In genomic region chr16:56576585-56577299, GRCh38 we compare ENCODE assay signal across 8 cellular contexts. TPM values are rescaled to one million over a fixed set of nuclear protein-coding genes. Genes with fewer than 3 reads are reported as not detected.
DNase-seq lines count a peak whose midpoint lies in the region; ATAC-seq and TF ChIP-seq lines count a peak whose summit lies in the region.

No MANE protein-coding gene starts in this region.

- H4K8ac ChIP-seq in mesenchymal stem cell (ENCODE audit: low read length), result no peak overlapping the region

- H2BK120ac ChIP-seq in mesenchymal stem cell (ENCODE audit: low read depth, low read length), result no peak overlapping the region

- no peak overlapping the region for H3K27ac ChIP-seq in mesenchymal stem cell (ENCODE audit: low read length, poor library complexity, severe bottlenecking)

- H3K9ac ChIP-seq in mesenchymal stem cell (ENCODE audit: low read length), result no peak overlapping the region

- no peak overlapping the region for H3K4ac ChIP-seq in mesenchymal stem cell (ENCODE audit: low read depth in 1 of 2, low read length in 2 of 2)

- no peak overlapping the region for H3K4me2 ChIP-seq in mesenchymal stem cell (ENCODE audit: low read length, poor library complexity, severe bottlenecking)

- WGBS in mesenchymal stem cell, result 25% methylated on average over 7 of the region's 8 CpGs

- H2AK5ac ChIP-seq in mesenchymal stem cell (ENCODE audit: low read length, severe bottlenecking), result no peak overlapping the region

- H4K91ac ChIP-seq in mesenchymal stem cell (ENCODE audit: low read length), result no peak overlapping the region

- H2AFZ ChIP-seq in mesenchymal stem cell (ENCODE audit: low read depth, low read length), result no peak overlapping the region

- no peaks in the 10 kb centered on the region for H3K9me3 ChIP-seq in mesenchymal stem cell (ENCODE audit: control insufficient read depth, low read length)

- peak; percentile 88 for TF ChIP-seq CTCF in GM12875 (IDR thresholded peaks at IDR 0.05; ENCODE audit: borderline replicate concordance, insufficient read depth, low read depth, low read length)

- H3K14ac ChIP-seq in mesenchymal stem cell (ENCODE audit: low read length in 2 of 2), result no peak overlapping the region

- H2BK15ac ChIP-seq in mesenchymal stem cell (ENCODE audit: low read depth, poor library complexity, severe bottlenecking), result no peak overlapping the region

- no peak overlapping the region for H3K23ac ChIP-seq in mesenchymal stem cell (ENCODE audit: low read length in 2 of 2)

- no peak overlapping the region for H3K18ac ChIP-seq in mesenchymal stem cell (ENCODE audit: low read depth in 1 of 2, low read length in 2 of 2)

- no peaks in the 10 kb centered on the region for H3K27me3 ChIP-seq in mesenchymal stem cell (ENCODE audit: control insufficient read depth in 1 of 2, insufficient read depth in 1 of 2, low read length in 2 of 2)

- H2BK5ac ChIP-seq in mesenchymal stem cell (ENCODE audit: low read depth, low read length, poor library complexity, severe bottlenecking), result no peak overlapping the region

- no peaks in the 10 kb centered on the region for H3K36me3 ChIP-seq in mesenchymal stem cell (ENCODE audit: control insufficient read depth in 1 of 2, insufficient read depth in 2 of 2, low read depth in 1 of 2, low read length in 2 of 2)

- H3K4me1 ChIP-seq in mesenchymal stem cell (ENCODE audit: control insufficient read depth, insufficient read depth, low read depth, low read length), result no peaks in the 10 kb centered on the region

- no peak overlapping the region for H3K4me3 ChIP-seq in GM12875 (ENCODE audit: low read depth, low read length)
- no peak overlapping the region for H3K4me3 ChIP-seq in mesenchymal stem cell (ENCODE audit: insufficient read depth in 1 of 2, low read depth in 1 of 2, low read length in 2 of 2)

- DNase-seq in NCI-H226 (peak; percentile 24), mesenchymal stem cell (peak; percentile 57), NCI-H2227 (lab: John Stamatoyannopoulos, UW; ENCODE audit: unreplicated experiment) (no peak)
- peak; percentile 86 to 87 for DNase-seq in activated CD4-positive, alpha-beta T cell treated with anti-CD3 and anti-CD28 coated beads, Interleukin-2, amount 50 U/mL, for 4 hours
- DNase-seq in effector CD4-positive, alpha-beta T cell, result peak; percentile 86
- peak; percentile 33 to 80 for DNase-seq in stimulated activated CD8-positive, alpha-beta memory T cell treated with anti-CD3 and anti-CD28 coated beads, Interleukin-4, amount 100 ng/mL, for 1 hour (ENCODE audit: low read depth in 2 of 2, low spot score in 1 of 2)

- peak; percentile 83 for ATAC-seq in HG02870 (IDR thresholded peaks at IDR 0.05; ENCODE audit: unreplicated experiment)

- H2BK12ac ChIP-seq in mesenchymal stem cell (ENCODE audit: low read length in 2 of 2), result no peak overlapping the region

- no peaks in the 10 kb centered on the region for H3K79me1 ChIP-seq in mesenchymal stem cell (replicated peaks; ENCODE audit: low read length, poor library complexity, severe bottlenecking)

RNA-seq across cellular contexts. Expression of gene MT4, which starts 11.9 kb away (rescaled TPM):
- not detected for polyA plus RNA-seq in mesenchymal stem cell (2013, experiment 1 of 2)
- not detected for polyA plus RNA-seq in mesenchymal stem cell (2013, experiment 2 of 2)

RNA-seq across cellular contexts. Expression of gene MT3, which starts 12.6 kb away (rescaled TPM):
- polyA plus RNA-seq in mesenchymal stem cell (2013, experiment 1 of 2), result not detected
- 0.18 TPM for polyA plus RNA-seq in mesenchymal stem cell (2013, experiment 2 of 2)

RNA-seq across cellular contexts. Expression of gene MT2A, which starts 31.6 kb away (rescaled TPM):
- polyA plus RNA-seq in mesenchymal stem cell (2013, experiment 1 of 2), result 1,482 TPM
- 1,482 TPM for polyA plus RNA-seq in mesenchymal stem cell (2013, experiment 2 of 2)

RNA-seq across cellular contexts. Expression of gene MT1E, which starts 48.8 kb away (rescaled TPM):
- polyA plus RNA-seq in mesenchymal stem cell (2013, experiment 1 of 2), result 93.8 TPM
- polyA plus RNA-seq in mesenchymal stem cell (2013, experiment 2 of 2), result 92.9 TPM

RNA-seq across cellular contexts. Expression of gene MT1M, which starts 55.7 kb away (rescaled TPM):
- polyA plus RNA-seq in mesenchymal stem cell (2013, experiment 1 of 2), result 0.08 TPM
- not detected for polyA plus RNA-seq in mesenchymal stem cell (2013, experiment 2 of 2)
